ENCODE assay signal across 8 cellular contexts in genomic region chr1:75614455-75615379, GRCh38. TPM values are rescaled to one million over a fixed set of nuclear protein-coding genes. Genes with fewer than 3 reads are reported as not detected.
DNase-seq lines count a peak whose midpoint lies in the region; ATAC-seq and TF ChIP-seq lines count a peak whose summit lies in the region.

No MANE protein-coding gene starts in this region.

- no peak for TF ChIP-seq EP300 in gastroesophageal sphincter (IDR thresholded peaks at IDR 0.05)

- H3K27ac ChIP-seq in gastroesophageal sphincter, result no peak overlapping the region
- H3K27ac ChIP-seq in vagina, result no peak overlapping the region

- TF ChIP-seq POLR2A in gastroesophageal sphincter (IDR thresholded peaks at IDR 0.05), result no peak
- no peak for TF ChIP-seq POLR2A in vagina (IDR thresholded peaks at IDR 0.05)

- DNase-seq in Right ventricle myocardium inferior (ENCODE audit: missing footprints) (peak; percentile 57), cardiac septum (ENCODE audit: low spot score) (no peak), NCI-H146 treated with DMSO at 0.1 percent for 48 hours (lab: John Stamatoyannopoulos, UW; ENCODE audit: unreplicated experiment) (peak; percentile 66), activated T-cell treated with anti-CD3 and anti-CD28 coated beads for 48 hours (ENCODE audit: low read depth) (peak; percentile 45), non-pigmented ciliary epithelial cell (ENCODE audit: low read depth) (peak; percentile 5), vagina (ENCODE audit: extremely low spot score in 2 of 2) (no peak)

- H3K4me3 ChIP-seq in gastroesophageal sphincter (peak overlapping the region; percentile 25 to 60), vagina (peak overlapping the region; percentile 40 to 47)

- H3K4me1 ChIP-seq in gastroesophageal sphincter, result peaks cover 0 to 31% (median 18%) of the 10 kb centered on the region in 3 donors
- peaks cover 17% of the 10 kb centered on the region for H3K4me1 ChIP-seq in vagina

- peak in 3 of 4 experiments; percentile 17 to 53 (median 29) for TF ChIP-seq CTCF in gastroesophageal sphincter (IDR thresholded peaks at IDR 0.05)
- TF ChIP-seq CTCF in vagina (IDR thresholded peaks at IDR 0.05), result no peak

- no peaks in the 10 kb centered on the region for H3K36me3 ChIP-seq in gastroesophageal sphincter
- no peaks in the 10 kb centered on the region for H3K36me3 ChIP-seq in vagina

- intact Hi-C loops in Right ventricle myocardium inferior (cut with DNase I) (no loop called here), cardiac septum (cut with DNase I) (no loop called here), vagina (cut with DNase I) (no loop called here)

- 0 to 1% methylated on average over 16 to 17 of the region's 51 CpGs for WGBS in gastroesophageal sphincter (ENCODE audit: low coverage in 1 of 2), 2 donors

- H3K27me3 ChIP-seq in gastroesophageal sphincter (peaks cover 60% of the 10 kb centered on the region), vagina (no peaks in the 10 kb centered on the region)

- ATAC-seq in Right ventricle myocardium inferior (peak; percentile 65), HG02678 (IDR thresholded peaks at IDR 0.05; ENCODE audit: unreplicated experiment) (peak; percentile 86), gastroesophageal sphincter (peak; percentile 53)

- H3K9me3 ChIP-seq in gastroesophageal sphincter, result no peaks in the 10 kb centered on the region
- H3K9me3 ChIP-seq in vagina, result no peaks in the 10 kb centered on the region

RNA-seq across cellular contexts. Expression of gene SLC44A5, which starts 3.8 kb away (rescaled TPM):
- total RNA-seq in Right ventricle myocardium inferior (1.8 TPM), cardiac septum (3.9 TPM), gastroesophageal sphincter (1 to 10 TPM in 1 of 4 donors, under 1 TPM in 3; 0.27 to 1.1 (median 0.42) TPM), vagina (1.2 TPM)

Comparison
In these comparisons a context has a peak if more than half of its experiments do, and no peak if none do; other contexts are left out.
1. DNase-seq: peak in Right ventricle myocardium inferior (single experiment), NCI-H146 treated with DMSO at 0.1 percent for 48 hours (single experiment), activated T-cell treated with anti-CD3 and anti-CD28 coated beads for 48 hours (single experiment) and non-pigmented ciliary epithelial cell (single experiment); none in cardiac septum (single experiment) and vagina (0 of 2).
2. CTCF ChIP-seq: peak in gastroesophageal sphincter (3 of 4); none in vagina (0 of 3).
3. Peak in every context shown above with its lines, with median percentiles within 50 percentile points of each other: ATAC-seq.